In the genomic region with DNA sequence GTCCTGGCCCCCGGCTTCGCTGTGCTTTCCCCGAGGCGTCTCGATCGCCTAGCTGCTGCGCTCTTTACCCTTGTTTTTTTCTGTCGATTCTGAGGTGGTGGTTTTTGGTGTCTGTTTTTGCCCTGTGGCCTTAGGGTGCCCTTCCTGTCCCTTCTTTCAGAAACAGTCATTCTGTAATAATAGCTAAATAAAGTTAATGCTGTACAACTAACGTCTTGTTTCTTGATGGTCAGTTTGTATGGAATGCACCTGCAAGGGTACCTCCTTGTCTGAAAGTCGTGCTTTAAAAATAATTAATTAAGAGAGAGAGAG, we compare ENCODE assay signal across 8 cellular contexts. TPM values are rescaled to one million over a fixed set of nuclear protein-coding genes. Genes with fewer than 3 reads are reported as not detected.
DNase-seq lines count a peak whose midpoint lies in the region; ATAC-seq and TF ChIP-seq lines count a peak whose summit lies in the region.

No MANE protein-coding gene starts in this region.

- H3K9me3 ChIP-seq in SK-N-MC (ENCODE audit: low read depth, low read length) (no peaks in the 10 kb centered on the region), right cardiac atrium (ENCODE audit: control insufficient read depth, low read length) (no peaks in the 10 kb centered on the region), stomach smooth muscle (ENCODE audit: control insufficient read depth in 2 of 2, low read length in 2 of 2) (no peaks in the 10 kb centered on the region)

- no peak for TF ChIP-seq CTCF in 22Rv1 (IDR thresholded peaks at IDR 0.05)

- under 1% methylated on average over 10 of the region's 10 CpGs for WGBS in right cardiac atrium

- peak overlapping the region; percentile 68 for H3K27ac ChIP-seq in 22Rv1
- H3K27ac ChIP-seq in SK-N-MC = 0 out of 2 replicates have a peak overlapping the region, but pooled peaks have one; percentile 48
- H3K27ac ChIP-seq in right cardiac atrium (ENCODE audit: low read length) = peak overlapping the region; percentile 93
- peak overlapping the region; percentile 56 for H3K27ac ChIP-seq in stomach smooth muscle (ENCODE audit: low read length)

- H3K4me1 ChIP-seq in right cardiac atrium (ENCODE audit: control insufficient read depth, insufficient read depth, low read length) (no peaks in the 10 kb centered on the region), stomach smooth muscle (ENCODE audit: control insufficient read depth, insufficient read depth, low read length) (no peaks in the 10 kb centered on the region)

- H3K4me3 ChIP-seq in SK-N-MC = peak overlapping the region; percentile 81
- peak overlapping the region; percentile 73 for H3K4me3 ChIP-seq in right cardiac atrium (ENCODE audit: low read length)
- peak overlapping the region; percentile 80 to 92 for H3K4me3 ChIP-seq in stomach smooth muscle (ENCODE audit: low read length in 2 of 2)

- no peak for DNase-seq in SK-N-MC (ENCODE audit: low read depth, low spot score)
- DNase-seq in right cardiac atrium = no peak
- DNase-seq in NCI-H2107 treated with DMSO at 0.1 percent for 48 hours (lab: John Stamatoyannopoulos, UW; ENCODE audit: unreplicated experiment) = no peak
- no peak for DNase-seq in middle frontal gyrus (ENCODE audit: extremely low spot score, low spot score)
- no peak for DNase-seq in stimulated activated CD4-positive, alpha-beta T cell treated with anti-CD3 and anti-CD28 coated beads, Interleukin-2, amount 100 ng/mL, for 24 hours

- H3K27me3 ChIP-seq in right cardiac atrium (ENCODE audit: control insufficient read depth, insufficient read depth) = no peaks in the 10 kb centered on the region
- no peaks in the 10 kb centered on the region for H3K27me3 ChIP-seq in stomach smooth muscle (ENCODE audit: control insufficient read depth in 1 of 2, insufficient read depth in 2 of 2, low read length in 2 of 2)

- H3K36me3 ChIP-seq in SK-N-MC (ENCODE audit: insufficient read depth, low read length) (peaks cover 29% of the 10 kb centered on the region), stomach smooth muscle (ENCODE audit: control insufficient read depth in 2 of 2, insufficient read depth in 2 of 2, low read length in 2 of 2) (no peaks in the 10 kb centered on the region)

- peak; percentile 47 for ATAC-seq in GM21447 (IDR thresholded peaks at IDR 0.05; ENCODE audit: unreplicated experiment)
- no peak for ATAC-seq in right cardiac atrium

- intact Hi-C loops in right cardiac atrium (cut with DNase I) = no loop called here

- H3K9ac ChIP-seq in SK-N-MC (ENCODE audit: insufficient read length) = peak overlapping the region; percentile 79
- peak overlapping the region; percentile 81 to 90 for H3K9ac ChIP-seq in stomach smooth muscle (ENCODE audit: low read length in 2 of 2)

RNA-seq across cellular contexts. Expression of a gene that starts 0.7 kb away (rescaled TPM):
- 10 to 100 TPM; 27.9 to 33.6 (median 31.5) TPM for total RNA-seq in right cardiac atrium
- polyA plus RNA-seq in right cardiac atrium = 24.8 TPM

RNA-seq across cellular contexts. Expression of a gene that starts 12.3 kb away (rescaled TPM):
- total RNA-seq in right cardiac atrium = 10 to 100 TPM in 3 of 4 donors, 1 to 10 TPM in 1; 7.9 to 11.1 (median 10.2) TPM
- polyA plus RNA-seq in right cardiac atrium = 4.5 TPM
